1 cellular context compared by ENCODE assay signal in the genomic region with DNA sequence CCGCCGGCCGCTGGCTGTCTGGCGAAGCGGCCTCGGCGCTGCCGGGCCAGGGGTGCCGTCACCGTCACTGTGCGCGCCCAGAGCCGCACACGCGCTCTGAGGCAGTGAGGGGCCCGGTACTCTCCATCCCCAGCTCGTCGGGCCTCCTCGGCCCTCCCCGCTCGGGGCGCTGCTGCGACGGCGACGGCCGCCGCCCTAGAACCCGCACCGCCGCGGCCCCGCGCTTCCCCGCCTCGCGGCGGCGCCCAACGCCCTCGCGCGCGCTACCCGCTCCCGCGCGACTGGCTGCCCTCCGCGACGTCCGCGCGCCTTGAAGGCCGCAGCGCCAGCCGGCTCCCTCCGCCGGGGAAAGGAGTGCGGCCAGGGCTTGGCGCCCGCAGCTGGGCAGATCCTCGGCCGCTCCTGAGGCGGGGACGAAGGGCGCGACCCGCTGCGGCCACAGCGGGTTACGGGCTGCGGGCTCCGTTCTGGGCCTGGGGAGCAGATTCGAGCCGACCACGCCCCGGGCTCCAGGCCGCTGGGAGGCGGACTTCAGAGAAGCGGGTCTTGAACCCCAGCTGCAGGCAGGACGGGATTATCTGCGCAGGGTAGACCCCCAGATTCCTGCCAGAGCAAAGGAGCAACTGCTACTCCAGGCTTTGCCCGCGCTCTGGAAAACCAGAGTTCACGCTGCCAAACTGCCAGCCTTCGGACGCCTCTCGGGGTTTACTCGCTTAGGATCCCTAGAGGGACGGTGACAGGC.
A peak's percentile ranks its signal among the peaks of the same experiment; 100 is the strongest.
TF ChIP-seq lines count a peak whose summit lies in the region.

A gene (minus strand): TSS at position 283 of the 742 bp plus-strand sequence. CDS start 519 bp downstream, outside the sequence.

TF ChIP-seq in GM23338, 12 proteins besides CTCF, POLR2A, EP300 and RAD21 (continued from another document):
- TF ChIP-seq, protein P1, sequence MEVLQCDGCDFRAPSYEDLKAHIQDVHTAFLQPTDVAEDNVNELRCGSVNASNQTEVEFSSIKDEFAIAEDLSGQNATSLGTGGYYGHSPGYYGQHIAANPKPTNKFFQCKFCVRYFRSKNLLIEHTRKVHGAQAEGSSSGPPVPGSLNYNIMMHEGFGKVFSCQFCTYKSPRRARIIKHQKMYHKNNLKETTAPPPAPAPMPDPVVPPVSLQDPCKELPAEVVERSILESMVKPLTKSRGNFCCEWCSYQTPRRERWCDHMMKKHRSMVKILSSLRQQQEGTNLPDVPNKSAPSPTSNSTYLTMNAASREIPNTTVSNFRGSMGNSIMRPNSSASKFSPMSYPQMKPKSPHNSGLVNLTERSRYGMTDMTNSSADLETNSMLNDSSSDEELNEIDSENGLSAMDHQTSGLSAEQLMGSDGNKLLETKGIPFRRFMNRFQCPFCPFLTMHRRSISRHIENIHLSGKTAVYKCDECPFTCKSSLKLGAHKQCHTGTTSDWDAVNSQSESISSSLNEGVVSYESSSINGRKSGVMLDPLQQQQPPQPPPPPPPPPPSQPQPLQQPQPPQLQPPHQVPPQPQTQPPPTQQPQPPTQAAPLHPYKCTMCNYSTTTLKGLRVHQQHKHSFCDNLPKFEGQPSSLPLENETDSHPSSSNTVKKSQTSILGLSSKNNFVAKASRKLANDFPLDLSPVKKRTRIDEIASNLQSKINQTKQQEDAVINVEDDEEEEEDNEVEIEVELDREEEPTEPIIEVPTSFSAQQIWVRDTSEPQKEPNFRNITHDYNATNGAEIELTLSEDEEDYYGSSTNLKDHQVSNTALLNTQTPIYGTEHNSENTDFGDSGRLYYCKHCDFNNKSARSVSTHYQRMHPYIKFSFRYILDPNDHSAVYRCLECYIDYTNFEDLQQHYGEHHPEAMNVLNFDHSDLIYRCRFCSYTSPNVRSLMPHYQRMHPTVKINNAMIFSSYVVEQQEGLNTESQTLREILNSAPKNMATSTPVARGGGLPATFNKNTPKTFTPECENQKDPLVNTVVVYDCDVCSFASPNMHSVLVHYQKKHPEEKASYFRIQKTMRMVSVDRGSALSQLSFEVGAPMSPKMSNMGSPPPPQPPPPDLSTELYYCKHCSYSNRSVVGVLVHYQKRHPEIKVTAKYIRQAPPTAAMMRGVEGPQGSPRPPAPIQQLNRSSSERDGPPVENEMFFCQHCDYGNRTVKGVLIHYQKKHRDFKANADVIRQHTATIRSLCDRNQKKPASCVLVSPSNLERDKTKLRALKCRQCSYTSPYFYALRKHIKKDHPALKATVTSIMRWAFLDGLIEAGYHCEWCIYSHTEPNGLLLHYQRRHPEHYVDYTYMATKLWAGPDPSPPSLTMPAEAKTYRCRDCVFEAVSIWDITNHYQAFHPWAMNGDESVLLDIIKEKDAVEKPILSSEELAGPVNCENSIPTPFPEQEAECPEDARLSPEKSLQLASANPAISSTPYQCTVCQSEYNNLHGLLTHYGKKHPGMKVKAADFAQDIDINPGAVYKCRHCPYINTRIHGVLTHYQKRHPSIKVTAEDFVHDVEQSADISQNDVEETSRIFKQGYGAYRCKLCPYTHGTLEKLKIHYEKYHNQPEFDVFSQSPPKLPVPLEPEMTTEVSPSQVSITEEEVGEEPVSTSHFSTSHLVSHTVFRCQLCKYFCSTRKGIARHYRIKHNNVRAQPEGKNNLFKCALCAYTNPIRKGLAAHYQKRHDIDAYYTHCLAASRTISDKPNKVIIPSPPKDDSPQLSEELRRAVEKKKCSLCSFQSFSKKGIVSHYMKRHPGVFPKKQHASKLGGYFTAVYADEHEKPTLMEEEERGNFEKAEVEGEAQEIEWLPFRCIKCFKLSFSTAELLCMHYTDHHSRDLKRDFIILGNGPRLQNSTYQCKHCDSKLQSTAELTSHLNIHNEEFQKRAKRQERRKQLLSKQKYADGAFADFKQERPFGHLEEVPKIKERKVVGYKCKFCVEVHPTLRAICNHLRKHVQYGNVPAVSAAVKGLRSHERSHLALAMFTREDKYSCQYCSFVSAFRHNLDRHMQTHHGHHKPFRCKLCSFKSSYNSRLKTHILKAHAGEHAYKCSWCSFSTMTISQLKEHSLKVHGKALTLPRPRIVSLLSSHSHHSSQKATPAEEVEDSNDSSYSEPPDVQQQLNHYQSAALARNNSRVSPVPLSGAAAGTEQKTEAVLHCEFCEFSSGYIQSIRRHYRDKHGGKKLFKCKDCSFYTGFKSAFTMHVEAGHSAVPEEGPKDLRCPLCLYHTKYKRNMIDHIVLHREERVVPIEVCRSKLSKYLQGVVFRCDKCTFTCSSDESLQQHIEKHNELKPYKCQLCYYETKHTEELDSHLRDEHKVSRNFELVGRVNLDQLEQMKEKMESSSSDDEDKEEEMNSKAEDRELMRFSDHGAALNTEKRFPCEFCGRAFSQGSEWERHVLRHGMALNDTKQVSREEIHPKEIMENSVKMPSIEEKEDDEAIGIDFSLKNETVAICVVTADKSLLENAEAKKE (CRISPR knock-in tag; IDR thresholded peaks at IDR 0.05) = no peak
- TF ChIP-seq EZH2 (IDR thresholded peaks at IDR 0.05; ENCODE audit: low read depth, unreplicated experiment) (no peak), JUNB (IDR thresholded peaks at IDR 0.05; ENCODE audit: unreplicated experiment) (no peak), ZNF331 (CRISPR knock-in tag; IDR thresholded peaks at IDR 0.05; ENCODE audit: low read depth) (no peak), POLR2AphosphoS5 (IDR thresholded peaks at IDR 0.05; ENCODE audit: low read depth) (peak; percentile 36; the same call in 1 of the 2 replicates)
